8 cellular contexts compared by ENCODE assay signal in genomic region chrX:680062-680461, GRCh38. TPM values are rescaled to one million over a fixed set of nuclear protein-coding genes. Genes with fewer than 3 reads are reported as not detected.
"Had no signal": no experiment of that assay in that cellular context is flagged by ENCODE, and none has a peak within 500 bp of the region (broad histone marks: within the 10 kb centered on the region; RNA-seq: fewer than 3 reads in every experiment).

No MANE protein-coding gene starts in this region.

- H3K4me1 Mint-ChIP-seq: IgD-negative memory B cell had no signal

- H3K27ac Mint-ChIP-seq: IgD-negative memory B cell had no signal

- H3K4me3 Mint-ChIP-seq: H9 had no signal

- H2AFZ ChIP-seq: GM23248 had no signal

- H3K27ac ChIP-seq: GM23248 had no signal

- DNase-seq: GM23248, GOT3, H9, HCEC 1CT, KBM-7 had no signal

- H3K27me3 Mint-ChIP-seq: IgD-negative memory B cell had no signal

- H3K4me3 ChIP-seq: GM23248 had no signal

- H3K9ac ChIP-seq: GM23248 had no signal

- FAIRE-seq: H54 had no signal

RNA-seq across cellular contexts. Expression of gene SHOX, which starts 49.5 kb away (rescaled TPM):
- total RNA-seq: GM23248, HT-29 had no signal
- polyA plus RNA-seq: GM23248, IgD-negative memory B cell had no signal
